In the genomic region with DNA sequence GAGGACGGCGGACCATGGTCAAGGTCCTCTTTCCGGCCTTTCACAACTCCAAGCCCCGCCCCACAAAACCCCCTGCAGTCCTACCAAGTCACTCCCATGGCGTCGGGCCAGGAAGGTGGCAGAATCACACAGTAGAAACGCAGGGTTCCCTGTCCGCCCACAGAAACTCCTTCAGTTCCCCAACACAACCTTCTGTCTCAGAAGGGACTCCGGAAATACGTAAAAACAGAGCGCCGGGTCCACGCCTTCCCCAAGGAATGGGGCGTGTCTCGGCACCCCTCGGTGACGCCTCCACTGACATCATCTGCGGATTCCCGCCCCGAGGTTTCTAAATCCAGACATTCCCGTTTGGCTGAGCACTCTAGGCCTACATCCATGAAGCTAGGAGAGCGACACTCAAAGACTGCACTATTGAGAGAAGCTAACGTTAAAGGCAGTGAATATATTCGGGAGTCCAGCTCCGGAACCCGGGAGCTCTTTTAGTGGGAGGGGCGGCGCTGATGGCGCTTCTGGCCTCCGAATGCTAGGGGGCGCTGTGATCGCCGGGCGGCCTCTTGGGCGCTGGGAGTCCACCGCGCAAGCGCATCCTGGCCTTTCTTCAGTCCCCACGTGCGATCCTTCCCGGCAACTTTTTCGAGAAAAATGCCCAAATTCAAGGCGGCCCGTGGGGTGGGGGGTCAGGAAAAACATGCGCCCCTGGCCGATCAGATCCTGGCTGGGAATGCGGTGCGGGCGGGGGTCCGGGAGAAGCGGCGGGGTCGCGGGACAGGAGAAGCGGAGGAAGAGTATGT, we compare ENCODE assay signal across 1 cellular context.
A peak's percentile ranks its signal among the peaks of the same experiment; 100 is the strongest.
TF ChIP-seq lines count a peak whose summit lies in the region.

A gene with protein sequence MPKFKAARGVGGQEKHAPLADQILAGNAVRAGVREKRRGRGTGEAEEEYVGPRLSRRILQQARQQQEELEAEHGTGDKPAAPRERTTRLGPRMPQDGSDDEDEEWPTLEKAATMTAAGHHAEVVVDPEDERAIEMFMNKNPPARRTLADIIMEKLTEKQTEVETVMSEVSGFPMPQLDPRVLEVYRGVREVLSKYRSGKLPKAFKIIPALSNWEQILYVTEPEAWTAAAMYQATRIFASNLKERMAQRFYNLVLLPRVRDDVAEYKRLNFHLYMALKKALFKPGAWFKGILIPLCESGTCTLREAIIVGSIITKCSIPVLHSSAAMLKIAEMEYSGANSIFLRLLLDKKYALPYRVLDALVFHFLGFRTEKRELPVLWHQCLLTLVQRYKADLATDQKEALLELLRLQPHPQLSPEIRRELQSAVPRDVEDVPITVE (plus strand): TSS at position 579 of the 791 bp plus-strand sequence. CDS start 64 bp downstream, at position 643.
A gene with protein sequence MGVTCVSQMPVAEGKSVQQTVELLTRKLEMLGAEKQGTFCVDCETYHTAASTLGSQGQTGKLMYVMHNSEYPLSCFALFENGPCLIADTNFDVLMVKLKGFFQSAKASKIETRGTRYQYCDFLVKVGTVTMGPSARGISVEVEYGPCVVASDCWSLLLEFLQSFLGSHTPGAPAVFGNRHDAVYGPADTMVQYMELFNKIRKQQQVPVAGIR (minus strand): TSS at position 219 of the 791 bp plus-strand sequence. CDS start 121 bp downstream, at position 98.

TF ChIP-seq in GM12878, 131 proteins besides CTCF, POLR2A, EP300 and RAD21 (continued from another document):
- TF ChIP-seq FOS (IDR thresholded peaks at IDR 0.05; ENCODE audit: borderline replicate concordance, extremely low read depth, insufficient read length) = no peak
- TF ChIP-seq, protein P1, sequence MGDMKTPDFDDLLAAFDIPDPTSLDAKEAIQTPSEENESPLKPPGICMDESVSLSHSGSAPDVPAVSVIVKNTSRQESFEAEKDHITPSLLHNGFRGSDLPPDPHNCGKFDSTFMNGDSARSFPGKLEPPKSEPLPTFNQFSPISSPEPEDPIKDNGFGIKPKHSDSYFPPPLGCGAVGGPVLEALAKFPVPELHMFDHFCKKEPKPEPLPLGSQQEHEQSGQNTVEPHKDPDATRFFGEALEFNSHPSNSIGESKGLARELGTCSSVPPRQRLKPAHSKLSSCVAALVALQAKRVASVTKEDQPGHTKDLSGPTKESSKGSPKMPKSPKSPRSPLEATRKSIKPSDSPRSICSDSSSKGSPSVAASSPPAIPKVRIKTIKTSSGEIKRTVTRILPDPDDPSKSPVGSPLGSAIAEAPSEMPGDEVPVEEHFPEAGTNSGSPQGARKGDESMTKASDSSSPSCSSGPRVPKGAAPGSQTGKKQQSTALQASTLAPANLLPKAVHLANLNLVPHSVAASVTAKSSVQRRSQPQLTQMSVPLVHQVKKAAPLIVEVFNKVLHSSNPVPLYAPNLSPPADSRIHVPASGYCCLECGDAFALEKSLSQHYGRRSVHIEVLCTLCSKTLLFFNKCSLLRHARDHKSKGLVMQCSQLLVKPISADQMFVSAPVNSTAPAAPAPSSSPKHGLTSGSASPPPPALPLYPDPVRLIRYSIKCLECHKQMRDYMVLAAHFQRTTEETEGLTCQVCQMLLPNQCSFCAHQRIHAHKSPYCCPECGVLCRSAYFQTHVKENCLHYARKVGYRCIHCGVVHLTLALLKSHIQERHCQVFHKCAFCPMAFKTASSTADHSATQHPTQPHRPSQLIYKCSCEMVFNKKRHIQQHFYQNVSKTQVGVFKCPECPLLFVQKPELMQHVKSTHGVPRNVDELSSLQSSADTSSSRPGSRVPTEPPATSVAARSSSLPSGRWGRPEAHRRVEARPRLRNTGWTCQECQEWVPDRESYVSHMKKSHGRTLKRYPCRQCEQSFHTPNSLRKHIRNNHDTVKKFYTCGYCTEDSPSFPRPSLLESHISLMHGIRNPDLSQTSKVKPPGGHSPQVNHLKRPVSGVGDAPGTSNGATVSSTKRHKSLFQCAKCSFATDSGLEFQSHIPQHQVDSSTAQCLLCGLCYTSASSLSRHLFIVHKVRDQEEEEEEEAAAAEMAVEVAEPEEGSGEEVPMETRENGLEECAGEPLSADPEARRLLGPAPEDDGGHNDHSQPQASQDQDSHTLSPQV (IDR thresholded peaks at IDR 0.05) = no peak
- TF ChIP-seq EGR1 (IDR thresholded peaks at IDR 0.05; ENCODE audit: borderline replicate concordance in 1 of 2, low read depth in 2 of 2, low read length in 2 of 2) = peak in 1 of 2 experiments; percentile 87; a peak in 2 of 3 replicates
- no peak for TF ChIP-seq ZNF217 (IDR thresholded peaks at IDR 0.05)
- peak; percentile 76; the same call in 1 of the 2 replicates for TF ChIP-seq YY1 (IDR thresholded peaks at IDR 0.05; ENCODE audit: low read depth, low read length)
- TF ChIP-seq SIX5 (IDR thresholded peaks at IDR 0.05; ENCODE audit: low read depth, low read length, severe bottlenecking) = peak; percentile 57
- TF ChIP-seq MEF2A (IDR thresholded peaks at IDR 0.05; ENCODE audit: insufficient read depth, low read depth, low read length) = 0 out of 2 replicates have a peak, but pooled peaks have one; percentile 45
- TF ChIP-seq, protein P2, sequence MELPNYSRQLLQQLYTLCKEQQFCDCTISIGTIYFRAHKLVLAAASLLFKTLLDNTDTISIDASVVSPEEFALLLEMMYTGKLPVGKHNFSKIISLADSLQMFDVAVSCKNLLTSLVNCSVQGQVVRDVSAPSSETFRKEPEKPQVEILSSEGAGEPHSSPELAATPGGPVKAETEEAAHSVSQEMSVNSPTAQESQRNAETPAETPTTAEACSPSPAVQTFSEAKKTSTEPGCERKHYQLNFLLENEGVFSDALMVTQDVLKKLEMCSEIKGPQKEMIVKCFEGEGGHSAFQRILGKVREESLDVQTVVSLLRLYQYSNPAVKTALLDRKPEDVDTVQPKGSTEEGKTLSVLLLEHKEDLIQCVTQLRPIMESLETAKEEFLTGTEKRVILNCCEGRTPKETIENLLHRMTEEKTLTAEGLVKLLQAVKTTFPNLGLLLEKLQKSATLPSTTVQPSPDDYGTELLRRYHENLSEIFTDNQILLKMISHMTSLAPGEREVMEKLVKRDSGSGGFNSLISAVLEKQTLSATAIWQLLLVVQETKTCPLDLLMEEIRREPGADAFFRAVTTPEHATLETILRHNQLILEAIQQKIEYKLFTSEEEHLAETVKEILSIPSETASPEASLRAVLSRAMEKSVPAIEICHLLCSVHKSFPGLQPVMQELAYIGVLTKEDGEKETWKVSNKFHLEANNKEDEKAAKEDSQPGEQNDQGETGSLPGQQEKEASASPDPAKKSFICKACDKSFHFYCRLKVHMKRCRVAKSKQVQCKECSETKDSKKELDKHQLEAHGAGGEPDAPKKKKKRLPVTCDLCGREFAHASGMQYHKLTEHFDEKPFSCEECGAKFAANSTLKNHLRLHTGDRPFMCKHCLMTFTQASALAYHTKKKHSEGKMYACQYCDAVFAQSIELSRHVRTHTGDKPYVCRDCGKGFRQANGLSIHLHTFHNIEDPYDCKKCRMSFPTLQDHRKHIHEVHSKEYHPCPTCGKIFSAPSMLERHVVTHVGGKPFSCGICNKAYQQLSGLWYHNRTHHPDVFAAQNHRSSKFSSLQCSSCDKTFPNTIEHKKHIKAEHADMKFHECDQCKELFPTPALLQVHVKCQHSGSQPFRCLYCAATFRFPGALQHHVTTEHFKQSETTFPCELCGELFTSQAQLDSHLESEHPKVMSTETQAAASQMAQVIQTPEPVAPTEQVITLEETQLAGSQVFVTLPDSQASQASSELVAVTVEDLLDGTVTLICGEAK (IDR thresholded peaks at IDR 0.05; ENCODE audit: borderline replicate concordance) = peak; percentile 93
- TF ChIP-seq, protein P3, sequence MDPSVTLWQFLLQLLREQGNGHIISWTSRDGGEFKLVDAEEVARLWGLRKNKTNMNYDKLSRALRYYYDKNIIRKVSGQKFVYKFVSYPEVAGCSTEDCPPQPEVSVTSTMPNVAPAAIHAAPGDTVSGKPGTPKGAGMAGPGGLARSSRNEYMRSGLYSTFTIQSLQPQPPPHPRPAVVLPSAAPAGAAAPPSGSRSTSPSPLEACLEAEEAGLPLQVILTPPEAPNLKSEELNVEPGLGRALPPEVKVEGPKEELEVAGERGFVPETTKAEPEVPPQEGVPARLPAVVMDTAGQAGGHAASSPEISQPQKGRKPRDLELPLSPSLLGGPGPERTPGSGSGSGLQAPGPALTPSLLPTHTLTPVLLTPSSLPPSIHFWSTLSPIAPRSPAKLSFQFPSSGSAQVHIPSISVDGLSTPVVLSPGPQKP (IDR thresholded peaks at IDR 0.05; ENCODE audit: low read depth, low read length) = peak; percentile 61; the same call in 1 of the 2 replicates
- TF ChIP-seq, protein P4, sequence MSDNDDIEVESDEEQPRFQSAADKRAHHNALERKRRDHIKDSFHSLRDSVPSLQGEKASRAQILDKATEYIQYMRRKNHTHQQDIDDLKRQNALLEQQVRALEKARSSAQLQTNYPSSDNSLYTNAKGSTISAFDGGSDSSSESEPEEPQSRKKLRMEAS (IDR thresholded peaks at IDR 0.05; ENCODE audit: low read depth, low read length) = peak; percentile 95
- TF ChIP-seq, protein P5, sequence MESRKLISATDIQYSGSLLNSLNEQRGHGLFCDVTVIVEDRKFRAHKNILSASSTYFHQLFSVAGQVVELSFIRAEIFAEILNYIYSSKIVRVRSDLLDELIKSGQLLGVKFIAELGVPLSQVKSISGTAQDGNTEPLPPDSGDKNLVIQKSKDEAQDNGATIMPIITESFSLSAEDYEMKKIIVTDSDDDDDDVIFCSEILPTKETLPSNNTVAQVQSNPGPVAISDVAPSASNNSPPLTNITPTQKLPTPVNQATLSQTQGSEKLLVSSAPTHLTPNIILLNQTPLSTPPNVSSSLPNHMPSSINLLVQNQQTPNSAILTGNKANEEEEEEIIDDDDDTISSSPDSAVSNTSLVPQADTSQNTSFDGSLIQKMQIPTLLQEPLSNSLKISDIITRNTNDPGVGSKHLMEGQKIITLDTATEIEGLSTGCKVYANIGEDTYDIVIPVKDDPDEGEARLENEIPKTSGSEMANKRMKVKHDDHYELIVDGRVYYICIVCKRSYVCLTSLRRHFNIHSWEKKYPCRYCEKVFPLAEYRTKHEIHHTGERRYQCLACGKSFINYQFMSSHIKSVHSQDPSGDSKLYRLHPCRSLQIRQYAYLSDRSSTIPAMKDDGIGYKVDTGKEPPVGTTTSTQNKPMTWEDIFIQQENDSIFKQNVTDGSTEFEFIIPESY (IDR thresholded peaks at IDR 0.05) = no peak
- TF ChIP-seq PML (IDR thresholded peaks at IDR 0.05; ENCODE audit: low read length) = peak; percentile 91
- no peak for TF ChIP-seq CHD4 (IDR thresholded peaks at IDR 0.05)
- TF ChIP-seq SMC3 (IDR thresholded peaks at IDR 0.05; ENCODE audit: borderline replicate concordance, low read length) = peak; percentile 16; the same call in 1 of the 2 replicates
- peak; percentile 89 for TF ChIP-seq ZNF207 (IDR thresholded peaks at IDR 0.05; ENCODE audit: borderline replicate concordance)
- TF ChIP-seq NFXL1 (IDR thresholded peaks at IDR 0.05; ENCODE audit: borderline replicate concordance) = no peak
- TF ChIP-seq MTA2 (IDR thresholded peaks at IDR 0.05; ENCODE audit: low read depth) = no peak
- no peak for TF ChIP-seq WRNIP1 (IDR thresholded peaks at IDR 0.05; ENCODE audit: borderline replicate concordance, low read depth, low read length)
- TF ChIP-seq PAX8 (IDR thresholded peaks at IDR 0.05) = no peak
- TF ChIP-seq, protein P6, sequence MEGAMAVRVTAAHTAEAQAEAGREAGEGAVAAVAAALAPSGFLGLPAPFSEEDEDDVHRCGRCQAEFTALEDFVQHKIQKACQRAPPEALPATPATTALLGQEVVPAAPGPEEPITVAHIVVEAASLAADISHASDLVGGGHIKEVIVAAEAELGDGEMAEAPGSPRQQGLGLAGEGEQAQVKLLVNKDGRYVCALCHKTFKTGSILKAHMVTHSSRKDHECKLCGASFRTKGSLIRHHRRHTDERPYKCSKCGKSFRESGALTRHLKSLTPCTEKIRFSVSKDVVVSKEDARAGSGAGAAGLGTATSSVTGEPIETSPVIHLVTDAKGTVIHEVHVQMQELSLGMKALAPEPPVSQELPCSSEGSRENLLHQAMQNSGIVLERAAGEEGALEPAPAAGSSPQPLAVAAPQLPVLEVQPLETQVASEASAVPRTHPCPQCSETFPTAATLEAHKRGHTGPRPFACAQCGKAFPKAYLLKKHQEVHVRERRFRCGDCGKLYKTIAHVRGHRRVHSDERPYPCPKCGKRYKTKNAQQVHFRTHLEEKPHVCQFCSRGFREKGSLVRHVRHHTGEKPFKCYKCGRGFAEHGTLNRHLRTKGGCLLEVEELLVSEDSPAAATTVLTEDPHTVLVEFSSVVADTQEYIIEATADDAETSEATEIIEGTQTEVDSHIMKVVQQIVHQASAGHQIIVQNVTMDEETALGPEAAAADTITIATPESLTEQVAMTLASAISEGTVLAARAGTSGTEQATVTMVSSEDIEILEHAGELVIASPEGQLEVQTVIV (IDR thresholded peaks at IDR 0.05; ENCODE audit: borderline replicate concordance, partially characterized antibody) = no peak
- TF ChIP-seq ZBED1 (IDR thresholded peaks at IDR 0.05; ENCODE audit: borderline replicate concordance) = peak; percentile 60; the same call in 1 of the 2 replicates
- no peak for TF ChIP-seq ZSCAN29 (IDR thresholded peaks at IDR 0.05)
- TF ChIP-seq HDAC2 (IDR thresholded peaks at IDR 0.05) = 0 out of 2 replicates have a peak, but pooled peaks have one; percentile 72
- TF ChIP-seq, protein P7, sequence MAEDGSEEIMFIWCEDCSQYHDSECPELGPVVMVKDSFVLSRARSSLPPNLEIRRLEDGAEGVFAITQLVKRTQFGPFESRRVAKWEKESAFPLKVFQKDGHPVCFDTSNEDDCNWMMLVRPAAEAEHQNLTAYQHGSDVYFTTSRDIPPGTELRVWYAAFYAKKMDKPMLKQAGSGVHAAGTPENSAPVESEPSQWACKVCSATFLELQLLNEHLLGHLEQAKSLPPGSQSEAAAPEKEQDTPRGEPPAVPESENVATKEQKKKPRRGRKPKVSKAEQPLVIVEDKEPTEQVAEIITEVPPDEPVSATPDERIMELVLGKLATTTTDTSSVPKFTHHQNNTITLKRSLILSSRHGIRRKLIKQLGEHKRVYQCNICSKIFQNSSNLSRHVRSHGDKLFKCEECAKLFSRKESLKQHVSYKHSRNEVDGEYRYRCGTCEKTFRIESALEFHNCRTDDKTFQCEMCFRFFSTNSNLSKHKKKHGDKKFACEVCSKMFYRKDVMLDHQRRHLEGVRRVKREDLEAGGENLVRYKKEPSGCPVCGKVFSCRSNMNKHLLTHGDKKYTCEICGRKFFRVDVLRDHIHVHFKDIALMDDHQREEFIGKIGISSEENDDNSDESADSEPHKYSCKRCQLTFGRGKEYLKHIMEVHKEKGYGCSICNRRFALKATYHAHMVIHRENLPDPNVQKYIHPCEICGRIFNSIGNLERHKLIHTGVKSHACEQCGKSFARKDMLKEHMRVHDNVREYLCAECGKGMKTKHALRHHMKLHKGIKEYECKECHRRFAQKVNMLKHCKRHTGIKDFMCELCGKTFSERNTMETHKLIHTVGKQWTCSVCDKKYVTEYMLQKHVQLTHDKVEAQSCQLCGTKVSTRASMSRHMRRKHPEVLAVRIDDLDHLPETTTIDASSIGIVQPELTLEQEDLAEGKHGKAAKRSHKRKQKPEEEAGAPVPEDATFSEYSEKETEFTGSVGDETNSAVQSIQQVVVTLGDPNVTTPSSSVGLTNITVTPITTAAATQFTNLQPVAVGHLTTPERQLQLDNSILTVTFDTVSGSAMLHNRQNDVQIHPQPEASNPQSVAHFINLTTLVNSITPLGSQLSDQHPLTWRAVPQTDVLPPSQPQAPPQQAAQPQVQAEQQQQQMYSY (CRISPR knock-in tag; IDR thresholded peaks at IDR 0.05) = no peak
- peak; percentile 100 for TF ChIP-seq CREB1 (IDR thresholded peaks at IDR 0.05; ENCODE audit: low read depth)
- TF ChIP-seq PAX5 (IDR thresholded peaks at IDR 0.05; ENCODE audit: borderline replicate concordance, low read depth, low read length) = peak; percentile 69; the same call in 1 of the 2 replicates
